In the genomic region with DNA sequence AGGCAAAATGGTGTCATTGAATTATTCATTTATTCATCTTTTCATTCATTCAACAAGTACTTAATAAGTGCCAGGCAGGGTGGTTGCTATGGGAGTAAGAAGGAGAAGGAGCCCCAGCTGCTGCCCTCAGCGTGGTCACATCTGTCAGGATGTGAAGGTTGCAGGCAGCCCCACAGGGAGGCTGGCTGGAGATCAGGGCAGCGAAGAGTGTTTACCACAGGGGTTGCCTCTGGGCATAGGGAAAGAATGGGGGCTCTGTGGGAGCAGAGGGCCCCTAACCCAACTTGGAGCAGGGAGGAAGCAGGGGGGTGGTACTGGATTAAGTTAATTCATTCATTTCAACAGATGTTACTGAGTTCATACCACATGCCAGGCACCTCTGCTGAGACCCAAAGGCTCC, we compare ENCODE assay signal across 26 cellular contexts. TPM values are rescaled to one million over a fixed set of nuclear protein-coding genes. Genes with fewer than 3 reads are reported as not detected.
DNase-seq lines count a peak whose midpoint lies in the region; ATAC-seq and TF ChIP-seq lines count a peak whose summit lies in the region.
"Had no signal": no experiment of that assay in that cellular context is flagged by ENCODE, and none has a peak within 500 bp of the region (broad histone marks: within the 10 kb centered on the region; RNA-seq: fewer than 3 reads in every experiment).

No MANE protein-coding gene starts in this region.

- POLR2A ChIA-PET in HEK293 (lab: Yijun Ruan, JAX): no interaction called here
- POLR2A ChIA-PET in naive thymus-derived CD4-positive, alpha-beta T cell (lab: Charles Lee): interaction anchor here (1.0 to 1.7 kb wide), 2 partner anchors 16 to 29 kb away, joined by 3 to 4 read pairs; partner anchors contain the start of gene DELE1

- H3K36me3 Mint-ChIP-seq in naive thymus-derived CD4-positive, alpha-beta T cell: peaks cover 0 to 6% (median 0%) of the 10 kb centered on the region in 5 donors
- H3K36me3 Mint-ChIP-seq: memory B cell had no signal

- no peaks in the 10 kb centered on the region for H3K27me3 Mint-ChIP-seq in naive thymus-derived CD4-positive, alpha-beta T cell
- H3K27me3 Mint-ChIP-seq: memory B cell had no signal

- peak overlapping the region in 5 of 10 donors; percentile 53 to 65 (median 60) for H3K4me3 Mint-ChIP-seq in naive thymus-derived CD4-positive, alpha-beta T cell
- H3K4me3 Mint-ChIP-seq: activated naive CD4-positive, alpha-beta T cell treated with anti-CD3 and anti-CD28 coated beads for 36 hours; memory B cell had no signal

- no peaks in the 10 kb centered on the region for H3K9me3 Mint-ChIP-seq in naive thymus-derived CD4-positive, alpha-beta T cell
- H3K9me3 Mint-ChIP-seq: activated naive CD4-positive, alpha-beta T cell treated with anti-CD3 and anti-CD28 coated beads for 36 hours; CD14-positive monocyte; memory B cell; T-helper 1 cell treated with Interleukin-12 subunit alpha and Interleukin-12 subunit beta and Interleukin-4 antibody, amounts not matched to agents 30 μg/mL and 1 μg/mL, for 36 hours had no signal

- H3K27ac ChIP-seq in HEK293 (ENCODE audit: extremely low read depth, low read depth, low read length) (no peak overlapping the region), angular gyrus (ENCODE audit: low read depth, low read length) (peak overlapping the region; percentile 5), psoas muscle (no peak overlapping the region), vagina (no peak overlapping the region)
- no peak overlapping the region for H3K27ac ChIP-seq in naive thymus-derived CD4-positive, alpha-beta T cell (ENCODE audit: low read depth, low read length)
- H3K27ac ChIP-seq: brain microvascular endothelial cell, epithelial cell of prostate, sigmoid colon, uterus had no signal

- CTCF ChIA-PET in HEK293 (lab: Yijun Ruan, JAX): interaction anchor here (0.7 to 1.9 kb wide), 6 partner anchors 8 to 249 kb away, joined by 3 to 16 read pairs (median 3); no protein-coding TSS in a partner anchor
- CTCF ChIA-PET in naive thymus-derived CD4-positive, alpha-beta T cell (lab: Charles Lee): no interaction called here

- TF ChIP-seq CTCF in HEK293 (tag by site-specific recombination; IDR thresholded peaks at IDR 0.05) (no peak), psoas muscle (IDR thresholded peaks at IDR 0.05) (no peak), vagina (IDR thresholded peaks at IDR 0.05) (no peak)

- H3K4me1 ChIP-seq in HEK293 (ENCODE audit: control insufficient read depth, insufficient read depth, low read length) (no peaks in the 10 kb centered on the region), psoas muscle (no peaks in the 10 kb centered on the region), vagina (no peaks in the 10 kb centered on the region)
- peaks cover 0 to 10% of the 10 kb centered on the region in 2 donors for H3K4me1 ChIP-seq in naive thymus-derived CD4-positive, alpha-beta T cell (ENCODE audit: control insufficient read depth in 2 of 2, insufficient read depth in 2 of 2, low read length in 2 of 2)
- H3K4me1 ChIP-seq: sigmoid colon, uterus had no signal

- H3K4me1 Mint-ChIP-seq in naive thymus-derived CD4-positive, alpha-beta T cell: peaks cover 9 to 25% (median 15%) of the 10 kb centered on the region in 7 donors

- ATAC-seq in psoas muscle (no peak), GM21737 (IDR thresholded peaks at IDR 0.05; ENCODE audit: unreplicated experiment) (no peak), GM18868 (IDR thresholded peaks at IDR 0.05; ENCODE audit: unreplicated experiment) (no peak)
- no peak for ATAC-seq in naive thymus-derived CD4-positive, alpha-beta T cell

- no peaks in the 10 kb centered on the region for H3K9me3 ChIP-seq in HEK293 (ENCODE audit: control insufficient read depth, insufficient read depth, low read depth, low read length)
- no peaks in the 10 kb centered on the region for H3K9me3 ChIP-seq in psoas muscle
- no peaks in the 10 kb centered on the region for H3K9me3 ChIP-seq in naive thymus-derived CD4-positive, alpha-beta T cell (ENCODE audit: control insufficient read depth in 2 of 3, low read length in 3 of 3)
- H3K9me3 ChIP-seq in vagina: no peaks in the 10 kb centered on the region
- H3K9me3 ChIP-seq: adrenal gland, sigmoid colon, uterus had no signal

- H3K4me3 ChIP-seq in HEK293 (ENCODE audit: low read depth, low read length) (no peak overlapping the region), psoas muscle (peak overlapping the region; percentile 32), vagina (no peak overlapping the region)
- H3K4me3 ChIP-seq in naive thymus-derived CD4-positive, alpha-beta T cell (ENCODE audit: low read length): no peak overlapping the region
- H3K4me3 ChIP-seq: adrenal gland, sigmoid colon, uterus had no signal

- peak overlapping the region in 1 of 9 donors; percentile 36 for H3K27ac Mint-ChIP-seq in naive thymus-derived CD4-positive, alpha-beta T cell
- H3K27ac Mint-ChIP-seq: activated naive CD4-positive, alpha-beta T cell treated with anti-CD3 and anti-CD28 coated beads for 36 hours; CD14-positive monocyte; memory B cell had no signal

- 54 to 71% (median 69%) methylated on average over 2 of the region's 2 CpGs for WGBS in psoas muscle, 3 donors

- no peak for TF ChIP-seq POLR2A in vagina (IDR thresholded peaks at IDR 0.05)

- intact Hi-C loops in psoas muscle (cut with DNase I): loop anchor here (2.0 to 5.0 kb wide), 2 partner anchors 67 to 70 kb away; no protein-coding TSS in a partner anchor
- intact Hi-C loops in naive thymus-derived CD4-positive, alpha-beta T cell (cut with micrococcal nuclease): no loop called here
- intact Hi-C loops in vagina (cut with DNase I): no loop called here

- no peaks in the 10 kb centered on the region for H3K36me3 ChIP-seq in HEK293 (ENCODE audit: control insufficient read depth in 2 of 2, insufficient read depth in 1 of 2, low read length in 2 of 2)
- H3K36me3 ChIP-seq in psoas muscle (ENCODE audit: insufficient read depth in 1 of 2, low read depth in 1 of 2): no peaks in the 10 kb centered on the region
- H3K36me3 ChIP-seq in naive thymus-derived CD4-positive, alpha-beta T cell (ENCODE audit: control insufficient read depth in 2 of 3, insufficient read depth in 3 of 3, low read length in 3 of 3): no peaks in the 10 kb centered on the region
- no peaks in the 10 kb centered on the region for H3K36me3 ChIP-seq in vagina
- H3K36me3 ChIP-seq: adrenal gland, brain microvascular endothelial cell, uterus had no signal

- peak; percentile 87 for DNase-seq in DMS 273 (lab: John Stamatoyannopoulos, UW; ENCODE audit: unreplicated experiment)
- DNase-seq in psoas muscle: no peak
- DNase-seq in naive thymus-derived CD4-positive, alpha-beta T cell: no peak
- no peak for DNase-seq in vagina (ENCODE audit: extremely low spot score in 2 of 2)
- DNase-seq: brain microvascular endothelial cell; kidney glomerular epithelial cell; NCI-H1105 treated with DMSO at 0.1 percent for 48 hours; NCI-H2029 treated with DMSO at 0.1 percent for 48 hours; NCI-H2227 treated with DMSO at 0.1 percent for 48 hours; NCI-H748 treated with DMSO at 0.1 percent for 48 hours; sigmoid colon; stimulated activated CD4-positive, alpha-beta T cell treated with anti-CD3 and anti-CD28 coated beads, Interleukin-4, amount 100 ng/mL, for 4 hours; uterus had no signal

- peaks cover 0 to 4% (median 2%) of the 10 kb centered on the region in 3 donors for H3K27me3 ChIP-seq in psoas muscle (ENCODE audit: insufficient read depth in 3 of 3, low read length in 2 of 3)
- no peaks in the 10 kb centered on the region for H3K27me3 ChIP-seq in naive thymus-derived CD4-positive, alpha-beta T cell (ENCODE audit: control insufficient read depth in 2 of 2, insufficient read depth in 2 of 2, low read length in 2 of 2)
- no peaks in the 10 kb centered on the region for H3K27me3 ChIP-seq in vagina
- H3K27me3 ChIP-seq: adrenal gland, brain microvascular endothelial cell, sigmoid colon, uterus had no signal

TF ChIP-seq in HEK293, 187 proteins besides CTCF, POLR2A, EP300 and RAD21:
- no peak for TF ChIP-seq ZNF521 (tag by site-specific recombination; IDR thresholded peaks at IDR 0.05)
- TF ChIP-seq ZNF155 (tag by site-specific recombination; IDR thresholded peaks at IDR 0.05): no peak
- no peak for TF ChIP-seq ZNF585B (tag by site-specific recombination; IDR thresholded peaks at IDR 0.05)
- TF ChIP-seq GLIS2 (tag by site-specific recombination; IDR thresholded peaks at IDR 0.05): no peak
- peak; percentile 72 for TF ChIP-seq ZIC2 (tag by site-specific recombination; IDR thresholded peaks at IDR 0.05)
TF ChIP-seq in HEK293: peak in this region for 1.

RNA-seq across cellular contexts. Expression of gene PCDH12, which starts 6.0 kb away (rescaled TPM):
- total RNA-seq in psoas muscle: 1 to 10 TPM; 2.7 to 6.0 (median 3.4) TPM
- 1 to 10 TPM; 1.4 to 1.6 (median 1.5) TPM for polyA plus RNA-seq in psoas muscle
- total RNA-seq in naive thymus-derived CD4-positive, alpha-beta T cell: 1 to 10 TPM in 1 of 5 experiments, under 1 TPM in 1, not detected in 3; 0.78 to 1.5 TPM
- polyA plus RNA-seq in naive thymus-derived CD4-positive, alpha-beta T cell: under 1 TPM; 0.11 to 0.29 TPM
- total RNA-seq in vagina: 3.2 TPM
- total RNA-seq: HT-29, M059J, SK-MEL-5 had no signal

RNA-seq across cellular contexts. Expression of gene RNF14, which starts 16.9 kb away (rescaled TPM):
- total RNA-seq in psoas muscle: 10 to 100 TPM; 54.1 to 89.6 (median 71.8) TPM
- 100 to 1,000 TPM in 1 of 3 donors, 10 to 100 TPM in 2; 44.1 to 137 (median 77.9) TPM for polyA plus RNA-seq in psoas muscle
- 10 to 100 TPM; 14.7 to 32.0 (median 24.8) TPM for total RNA-seq in naive thymus-derived CD4-positive, alpha-beta T cell
- polyA plus RNA-seq in naive thymus-derived CD4-positive, alpha-beta T cell: 10 to 100 TPM; 33.0 to 40.2 TPM
- 37.8 TPM for total RNA-seq in vagina

RNA-seq across cellular contexts. Expression of gene DELE1, which starts 28.4 kb away (rescaled TPM):
- total RNA-seq in psoas muscle (10 to 100 TPM; 40.5 to 65.5 (median 53.3) TPM), vagina (79.1 TPM)
- 10 to 100 TPM; 23.1 to 38.2 (median 35.7) TPM for polyA plus RNA-seq in psoas muscle
- total RNA-seq in naive thymus-derived CD4-positive, alpha-beta T cell: 100 to 1,000 TPM in 1 of 5 experiments, 10 to 100 TPM in 4; 77.3 to 101 (median 88.2) TPM
- polyA plus RNA-seq in naive thymus-derived CD4-positive, alpha-beta T cell: 10 to 100 TPM; 26.4 to 29.9 TPM

Comparison
In these comparisons a context has a peak if more than half of its experiments do, and no peak if none do; other contexts are left out.
1. intact Hi-C loops: an anchor here in psoas muscle (2.0 to 5.0 kb wide); none called in naive thymus-derived CD4-positive, alpha-beta T cell and vagina.